8 cellular contexts compared by ENCODE assay signal in genomic region chr7:65722361-65722792, GRCh38.
DNase-seq lines count a peak whose midpoint lies in the region; ATAC-seq and TF ChIP-seq lines count a peak whose summit lies in the region.

No MANE protein-coding gene starts in this region.

- DNase-seq in CD8-positive, alpha-beta T cell = peak; percentile 48 to 82 (median 69)
- DNase-seq in NCI-H1048 (lab: John Stamatoyannopoulos, UW) = peak; percentile 27
- DNase-seq in T-helper 9 cell = peak; percentile 61
- DNase-seq in astrocyte of the hippocampus (ENCODE audit: low read depth, low spot score) = peak; percentile 56
- peak; percentile 75 for DNase-seq in islet precursor cell
- DNase-seq in stimulated activated CD4-positive, alpha-beta T cell treated with anti-CD3 and anti-CD28 coated beads, TNF-alpha, amount 100 ng/mL, for 1 hour (ENCODE audit: low read depth in 3 of 3, low spot score in 1 of 3) = peak; percentile 41 to 44 (median 41)

- H3K9me3 ChIP-seq in CD8-positive, alpha-beta T cell (ENCODE audit: low read length) = no peaks in the 10 kb centered on the region

- POLR2A ChIA-PET in CD8-positive, alpha-beta T cell (lab: Charles Lee) = no interaction called here

- H3K27me3 Mint-ChIP-seq in CD8-positive, alpha-beta T cell (ENCODE audit: low read depth) = no peaks in the 10 kb centered on the region

- no peaks in the 10 kb centered on the region for H3K4me1 ChIP-seq in CD8-positive, alpha-beta T cell (ENCODE audit: insufficient read depth, low read length)

- H3K4me3 ChIP-seq in CD8-positive, alpha-beta T cell (ENCODE audit: low read depth, low read length) = no peak overlapping the region

- ATAC-seq in CD8-positive, alpha-beta T cell = peak; percentile 84
- ATAC-seq in GM21390 (IDR thresholded peaks at IDR 0.05; ENCODE audit: unreplicated experiment) (peak; percentile 76), GM19463 (IDR thresholded peaks at IDR 0.05; ENCODE audit: unreplicated experiment) (no peak)

- H3K27ac Mint-ChIP-seq in CD8-positive, alpha-beta T cell = no peak overlapping the region

- intact Hi-C loops in CD8-positive, alpha-beta T cell (cut with DNase I, micrococcal nuclease) = loop anchor here in 1 of 2 experiments (5.0 to 10.0 kb wide), 3 partner anchors 120 to 1282 kb away; partner anchors contain the start of gene ASL

- CTCF ChIA-PET in CD8-positive, alpha-beta T cell (lab: Charles Lee) = interaction anchor here (0.7 to 2.2 kb wide), 6 partner anchors 10 to 370 kb away, joined by 3 to 11 read pairs (median 3); no protein-coding TSS in a partner anchor

- no peaks in the 10 kb centered on the region for H3K9me3 Mint-ChIP-seq in CD8-positive, alpha-beta T cell

- H3K4me1 Mint-ChIP-seq in CD8-positive, alpha-beta T cell (ENCODE audit: low read depth) = peaks cover 2% of the 10 kb centered on the region

- peak; percentile 68 for TF ChIP-seq CTCF in CD8-positive, alpha-beta T cell (IDR thresholded peaks at IDR 0.05)

- H3K27me3 ChIP-seq in CD8-positive, alpha-beta T cell (ENCODE audit: insufficient read depth, low read length) = no peaks in the 10 kb centered on the region

- peaks cover 22% of the 10 kb centered on the region for H3K36me3 Mint-ChIP-seq in CD8-positive, alpha-beta T cell

- no peak overlapping the region for H3K4me3 Mint-ChIP-seq in CD8-positive, alpha-beta T cell

- H3K36me3 ChIP-seq in CD8-positive, alpha-beta T cell (ENCODE audit: insufficient read depth, low read length) = no peaks in the 10 kb centered on the region

- H3K27ac ChIP-seq in CD8-positive, alpha-beta T cell (ENCODE audit: low read depth, low read length) = no peak overlapping the region
